Comparison of ENCODE assay signal across 10 cellular contexts in the genomic region with DNA sequence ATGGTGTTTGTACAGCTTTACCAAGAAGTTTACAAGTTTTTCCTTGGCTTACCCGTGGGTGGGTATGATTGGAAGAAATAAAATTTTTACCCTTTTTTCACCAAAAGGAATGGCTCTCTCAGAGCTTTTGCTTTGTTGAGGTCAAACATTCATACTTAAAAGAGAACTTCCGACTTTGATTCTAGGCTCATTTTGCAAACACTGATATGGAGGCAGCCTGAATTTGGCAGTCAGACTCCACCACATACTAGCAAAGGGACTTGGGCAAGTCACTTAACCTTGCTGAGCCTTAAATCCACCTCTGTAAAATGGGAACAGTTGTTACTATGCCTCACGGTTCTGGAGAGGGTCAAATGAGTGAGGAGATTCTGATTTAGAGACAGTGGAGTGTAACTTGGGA.
"Had no signal": no experiment of that assay in that cellular context is flagged by ENCODE, and none has a peak within 500 bp of the region (broad histone marks: within the 10 kb centered on the region; RNA-seq: fewer than 3 reads in every experiment).

No MANE protein-coding gene starts in this region.

- H3K27ac Mint-ChIP-seq: H9, HFFc6 had no signal

- FAIRE-seq: H1, H54 had no signal

- H3K4me1 ChIP-seq: HAP-1 had no signal

- DNase-seq: GM23248, GOT3, H7, H9, HCEC 1CT, HFFc6 had no signal

- ATAC-seq: HCT116 had no signal

- H3K9me3 Mint-ChIP-seq: H9, HFFc6 had no signal

- H3K4me3 ChIP-seq: GM23248, HAP-1 had no signal

- H3K36me3 ChIP-seq: HAP-1 had no signal

- H3K9me3 ChIP-seq: HAP-1 had no signal

- H3K4me3 Mint-ChIP-seq: H9, HFFc6 had no signal

- H2AFZ ChIP-seq: GM23248 had no signal

- H3K9ac ChIP-seq: GM23248 had no signal

- H3K27ac ChIP-seq: GM23248 had no signal
